Comparison of ENCODE assay signal across 12 cellular contexts in the genomic region with DNA sequence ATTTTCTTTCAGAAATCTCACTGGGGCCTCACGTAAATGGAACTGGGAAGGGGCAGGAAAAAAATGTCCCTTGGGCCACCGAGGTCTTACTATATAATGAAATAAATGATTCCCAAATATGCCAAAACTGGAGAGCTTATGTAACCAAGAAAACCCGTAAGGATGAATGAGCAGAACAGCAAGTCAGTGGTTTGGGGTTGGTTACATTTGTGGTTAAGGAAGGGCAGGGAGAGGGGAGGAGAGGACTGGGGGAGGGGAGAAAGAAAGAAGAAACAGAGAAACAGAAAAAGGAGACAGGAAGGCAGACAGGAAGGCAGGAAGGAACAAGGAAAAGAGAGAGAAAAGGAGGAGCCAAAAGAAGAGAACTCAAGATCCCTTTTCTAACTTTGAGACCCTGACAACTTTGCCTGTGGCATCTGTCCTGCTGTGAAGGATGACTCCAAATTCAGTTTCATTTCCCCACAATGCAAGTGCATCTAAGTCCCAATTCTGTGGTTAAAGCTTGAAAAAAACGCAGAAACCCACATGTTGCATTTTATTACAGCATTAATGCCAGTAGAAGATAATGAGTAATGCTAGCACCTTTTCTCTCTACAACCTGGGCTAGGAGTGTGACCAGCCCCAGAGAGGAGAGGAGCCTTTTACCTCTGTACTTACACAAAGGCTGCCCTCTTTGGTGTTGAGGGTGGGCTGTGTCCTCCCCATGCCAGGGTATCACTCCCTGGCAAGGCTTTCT. TPM values are rescaled to one million over a fixed set of nuclear protein-coding genes. Genes with fewer than 3 reads are reported as not detected.
DNase-seq lines count a peak whose midpoint lies in the region; ATAC-seq and TF ChIP-seq lines count a peak whose summit lies in the region.
"Had no signal": no experiment of that assay in that cellular context is flagged by ENCODE, and none has a peak within 500 bp of the region (broad histone marks: within the 10 kb centered on the region; RNA-seq: fewer than 3 reads in every experiment).

No MANE protein-coding gene starts in this region.

- H3K36me3 Mint-ChIP-seq in type B pancreatic cell = no peaks in the 10 kb centered on the region
- H3K36me3 Mint-ChIP-seq: brain had no signal

- intact Hi-C loops in left ventricle myocardium inferior (cut with micrococcal nuclease) = loop anchor here (2.0 kb wide), 1 partner anchor 295 kb away; no protein-coding TSS in a partner anchor
- intact Hi-C loops in cardiac septum (cut with DNase I) = loop anchor here (5.0 kb wide), 2 partner anchors 40 to 280 kb away; no protein-coding TSS in a partner anchor

- no peaks in the 10 kb centered on the region for H3K9me3 ChIP-seq in left ventricle myocardium inferior (replicated peaks)
- H3K9me3 ChIP-seq: gastrocnemius medialis had no signal

- H3K27me3 Mint-ChIP-seq in type B pancreatic cell = peaks cover 21% of the 10 kb centered on the region
- H3K27me3 Mint-ChIP-seq: brain had no signal

- no peak for DNase-seq in left ventricle myocardium inferior
- no peak for DNase-seq in cardiac septum (ENCODE audit: low spot score)
- DNase-seq in SKM-1 (lab: John Stamatoyannopoulos, UW; ENCODE audit: unreplicated experiment) = peak; percentile 20
- peak; percentile 18 for DNase-seq in fibroblast of villous mesenchyme (ENCODE audit: low read depth)
- no peak for DNase-seq in type B pancreatic cell (ENCODE audit: extremely low spot score, unreplicated experiment)
- DNase-seq in NCI-H187 treated with DMSO at 0.1 percent for 48 hours (lab: John Stamatoyannopoulos, UW) = no peak
- DNase-seq in HCEC 1CT = no peak
- DNase-seq: activated CD4-positive, alpha-beta T cell treated with anti-CD3 and anti-CD28 coated beads, Interleukin-2, amount 50 U/mL, for 48 hours; gastrocnemius medialis; NCI-H1048 had no signal

- TF ChIP-seq CTCF in left ventricle myocardium inferior (IDR thresholded peaks at IDR 0.05; ENCODE audit: borderline replicate concordance) = no peak
- TF ChIP-seq CTCF in fibroblast of villous mesenchyme (IDR thresholded peaks at IDR 0.05; ENCODE audit: insufficient read depth, low read depth, low read length) = no peak
- TF ChIP-seq CTCF in type B pancreatic cell (conservative IDR thresholded peaks at IDR 0.05) = no peak

- H3K4me1 Mint-ChIP-seq in type B pancreatic cell (ENCODE audit: unreplicated experiment) = peaks cover 15% of the 10 kb centered on the region

- H3K9me3 Mint-ChIP-seq in type B pancreatic cell = no peaks in the 10 kb centered on the region

- peak overlapping the region; percentile 29 for H3K4me3 Mint-ChIP-seq in type B pancreatic cell
- H3K4me3 Mint-ChIP-seq: brain had no signal

- H3K4me3 ChIP-seq in left ventricle myocardium inferior (no peak overlapping the region), fibroblast of villous mesenchyme (ENCODE audit: low read depth, low read length) (no peak overlapping the region)
- H3K4me3 ChIP-seq: gastrocnemius medialis had no signal

- ATAC-seq in GM19324 (IDR thresholded peaks at IDR 0.05; ENCODE audit: low FRiP score, unreplicated experiment) = no peak
- ATAC-seq: gastrocnemius medialis had no signal

- peak overlapping the region; percentile 1 for H3K27ac ChIP-seq in left ventricle myocardium inferior (replicated peaks)

- H3K27ac Mint-ChIP-seq in type B pancreatic cell = no peak overlapping the region

- no peaks in the 10 kb centered on the region for H3K27me3 ChIP-seq in left ventricle myocardium inferior (ENCODE audit: low read depth)
- H3K27me3 ChIP-seq: gastrocnemius medialis had no signal

- peaks cover 9% of the 10 kb centered on the region for H3K4me1 ChIP-seq in left ventricle myocardium inferior

- H3K36me3 ChIP-seq in left ventricle myocardium inferior = no peaks in the 10 kb centered on the region
- H3K36me3 ChIP-seq: gastrocnemius medialis had no signal

RNA-seq across cellular contexts. Expression of gene ARMC2, which starts 10.8 kb away (rescaled TPM):
- total RNA-seq in left ventricle myocardium inferior (14.0 TPM), cardiac septum (11.0 TPM), fibroblast of villous mesenchyme (0.86 and 1.6 TPM in 2 replicates), type B pancreatic cell (ENCODE audit: low replicate concordance) (6.7 and 15.5 TPM in 2 replicates)

Comparison
In these comparisons a context has a peak if more than half of its experiments do, and no peak if none do; other contexts are left out.
1. DNase-seq: peak in SKM-1 (single experiment) and fibroblast of villous mesenchyme (single experiment); none in left ventricle myocardium inferior (single experiment), cardiac septum (single experiment), type B pancreatic cell (single experiment), NCI-H187 treated with DMSO at 0.1 percent for 48 hours (single experiment) and HCEC 1CT (single experiment).